In genomic region chr22:41285820-41286638, GRCh38 we compare ENCODE assay signal across 1 cellular context.
TF ChIP-seq lines count a peak whose summit lies in the region.

Gene RANGAP1, minus strand, starts transcription at chr22:41286187. Its CDS starts 5,143 bp downstream, at chr22:41281044.

TF ChIP-seq in K562, 482 proteins besides CTCF, POLR2A, EP300 and RAD21 (continued from another document and continues in another):
- TF ChIP-seq ID3 (CRISPR knock-in tag; IDR thresholded peaks at IDR 0.05): no peak
- TF ChIP-seq ID3 (tag; IDR thresholded peaks at IDR 0.05): no peak
- TF ChIP-seq MTA1 (IDR thresholded peaks at IDR 0.05; ENCODE audit: borderline replicate concordance): peak; percentile 81; the same call in 1 of the 2 replicates
- no peak for TF ChIP-seq ZHX1 (conservative IDR thresholded peaks at IDR 0.05; ENCODE audit: low read length)
- TF ChIP-seq SMAD2 (IDR thresholded peaks at IDR 0.05; ENCODE audit: low read depth, low read length): no peak
- peak; percentile 97 for TF ChIP-seq ZNF143 (CRISPR knock-in tag; IDR thresholded peaks at IDR 0.05)
- TF ChIP-seq TAF15 (IDR thresholded peaks at IDR 0.05; ENCODE audit: low read depth, low read length): no peak
- TF ChIP-seq PHB2 (IDR thresholded peaks at IDR 0.05; ENCODE audit: low read depth): no peak
- no peak; the same call in 1 of the 2 replicates for TF ChIP-seq CEBPG (CRISPR knock-in tag; IDR thresholded peaks at IDR 0.05)
- no peak for TF ChIP-seq CEBPG (tag; conservative IDR thresholded peaks at IDR 0.05 in 1 of 2, IDR thresholded peaks at IDR 0.05 in 1 of 2)
- TF ChIP-seq PCBP1 (IDR thresholded peaks at IDR 0.05; ENCODE audit: low read depth, low read length, poor library complexity, severe bottlenecking): peak; percentile 54
- TF ChIP-seq POLR3G (IDR thresholded peaks at IDR 0.05; ENCODE audit: extremely low read depth, insufficient read length, insufficient replicate concordance): no peak
- TF ChIP-seq ZNF354B (CRISPR knock-in tag; IDR thresholded peaks at IDR 0.05): no peak
- TF ChIP-seq STAT5B (CRISPR knock-in tag; IDR thresholded peaks at IDR 0.05): no peak
- no peak for TF ChIP-seq ZNF24 (IDR thresholded peaks at IDR 0.05)
- TF ChIP-seq NBN (IDR thresholded peaks at IDR 0.05; ENCODE audit: low read depth): no peak
- TF ChIP-seq HMGXB4 (CRISPR knock-in tag; IDR thresholded peaks at IDR 0.05): no peak
- TF ChIP-seq SAFB (IDR thresholded peaks at IDR 0.05; ENCODE audit: borderline replicate concordance, low read depth, low read length): no peak
- peak; percentile 76 for TF ChIP-seq HMGN3 (IDR thresholded peaks at IDR 0.05; ENCODE audit: borderline replicate concordance, extremely low read depth, insufficient read length, low read depth, low read length)
- TF ChIP-seq CREB5 (CRISPR knock-in tag; IDR thresholded peaks at IDR 0.05): no peak
- TF ChIP-seq ZNF212 (CRISPR knock-in tag; IDR thresholded peaks at IDR 0.05): no peak
- no peak for TF ChIP-seq ZNF518B (CRISPR knock-in tag; IDR thresholded peaks at IDR 0.05)
- TF ChIP-seq CCNT2 (IDR thresholded peaks at IDR 0.05; ENCODE audit: borderline replicate concordance, extremely low read depth, insufficient read length, low read depth, low read length): peak; percentile 84
- TF ChIP-seq BHLHE40 (IDR thresholded peaks at IDR 0.05; ENCODE audit: low read length): no peak
- no peak for TF ChIP-seq ZNF347 (CRISPR knock-in tag; IDR thresholded peaks at IDR 0.05; ENCODE audit: low read depth)
- no peak for TF ChIP-seq FUS (optimal IDR thresholded peaks at IDR 0.05; ENCODE audit: low read depth, low read length)
- no peak for TF ChIP-seq STAT6 (CRISPR knock-in tag; IDR thresholded peaks at IDR 0.05)
- TF ChIP-seq SMARCC2 (IDR thresholded peaks at IDR 0.05; ENCODE audit: low read depth): no peak
- TF ChIP-seq SNRNP70 (optimal IDR thresholded peaks at IDR 0.05; ENCODE audit: low read depth, low read length): no peak
- TF ChIP-seq NR3C1 (CRISPR knock-in tag; IDR thresholded peaks at IDR 0.05): no peak; the same call in 1 of the 2 replicates
- no peak for TF ChIP-seq SMARCB1 (IDR thresholded peaks at IDR 0.05; ENCODE audit: insufficient read length, low read depth)
- peak; percentile 1; the same call in 1 of the 2 replicates for TF ChIP-seq TCF3 (CRISPR knock-in tag; IDR thresholded peaks at IDR 0.05)
- TF ChIP-seq CAMTA2 (CRISPR knock-in tag; conservative IDR thresholded peaks at IDR 0.05): no peak
- peak; percentile 57 for TF ChIP-seq CTCFL (IDR thresholded peaks at IDR 0.05; ENCODE audit: borderline replicate concordance, insufficient read depth, low read depth, low read length, poor library complexity, severe bottlenecking)
- no peak for TF ChIP-seq PPARD (CRISPR knock-in tag; IDR thresholded peaks at IDR 0.05)
- peak; percentile 56; the same call in 1 of the 2 replicates for TF ChIP-seq SIN3B (IDR thresholded peaks at IDR 0.05; ENCODE audit: low read depth)
- TF ChIP-seq RERE (CRISPR knock-in tag; IDR thresholded peaks at IDR 0.05; ENCODE audit: borderline replicate concordance): no peak
- TF ChIP-seq BMI1 (IDR thresholded peaks at IDR 0.05; ENCODE audit: low read length): no peak
- 0 out of 2 replicates have a peak, but pooled peaks have one; percentile 20 for TF ChIP-seq CHD2 (IDR thresholded peaks at IDR 0.05; ENCODE audit: low read depth, low read length)
